27 cellular contexts compared by ENCODE assay signal in genomic region chr14:77018785-77019184, GRCh38.
"Had no signal": no experiment of that assay in that cellular context is flagged by ENCODE, and none has a peak within 500 bp of the region (broad histone marks: within the 10 kb centered on the region; RNA-seq: fewer than 3 reads in every experiment).

No MANE protein-coding gene starts in this region.

- H3K36me3 ChIP-seq: esophagus squamous epithelium, left ventricle myocardium inferior, pancreas, prostate gland, thoracic aorta, uterus, WERI-Rb-1 had no signal

- H3K9me3 ChIP-seq: esophagus squamous epithelium, heart right ventricle, left ventricle myocardium inferior, pancreas, prostate gland, thoracic aorta, uterus had no signal

- ATAC-seq: activated CD4-positive, CD25-positive, alpha-beta regulatory T cell treated with anti-CD3 and anti-CD28 coated beads, Interleukin-2, amount 50 U/mL, for 24 hours; activated T-helper 17 cell treated with anti-CD3 and anti-CD28 coated beads, Interleukin-2, amount 50 U/mL, for 72 hours; foreskin keratinocyte; heart right ventricle; pancreas; sciatic nerve; stimulated activated effector memory CD8-positive, alpha-beta T cell treated with anti-CD3 and anti-CD28 coated beads, Interleukin-12 subunit alpha, Interleukin-12 subunit beta, amount 100 ng/mL, for 72 hours had no signal

- DNase-seq: activated CD4-positive, alpha-beta memory T cell treated with anti-CD3 and anti-CD28 coated beads for 36 hours; activated CD4-positive, alpha-beta T cell treated with anti-CD3 and anti-CD28 coated beads for 48 hours; activated CD8-positive, alpha-beta memory T cell treated with anti-CD3 and anti-CD28 coated beads, Interleukin-2, amount 50 U/mL, for 4 hours; activated gamma-delta T cell treated with Interleukin-2 at 50 U/mL for 16 hours; activated naive CD4-positive, alpha-beta T cell treated with anti-CD3 and anti-CD28 coated beads, Interleukin-2, amount 50 U/mL, for 16 hours; activated T-cell treated with anti-CD3 and anti-CD28 coated beads, Interleukin-2, amount 50 U/mL, for 1 hour; effector CD8-positive, alpha-beta T cell; esophagus squamous epithelium; foreskin keratinocyte; heart right ventricle; left ventricle myocardium inferior; nephron progenitor cell; pancreas; retina; small intestine; stimulated activated CD4-positive, alpha-beta T cell treated with anti-CD3 and anti-CD28 coated beads, Interleukin-4, amount 100 ng/mL, for 24 hours; trophoblast cell; uterus; WERI-Rb-1 had no signal

- H3K4me3 ChIP-seq: esophagus squamous epithelium, heart right ventricle, left ventricle myocardium inferior, lung, pancreas, prostate gland, thoracic aorta, uterus had no signal

- H3K27me3 ChIP-seq: esophagus squamous epithelium, foreskin keratinocyte, heart right ventricle, pancreas, uterus had no signal

- H3K27ac ChIP-seq: epithelial cell of prostate, esophagus squamous epithelium, foreskin keratinocyte, heart right ventricle, left ventricle myocardium inferior, pancreas, prostate gland, thoracic aorta, uterus, WERI-Rb-1 had no signal
